In genomic region chr17:67217446-67217845, GRCh38 we compare ENCODE assay signal across 1 cellular context.
A peak's percentile ranks its signal among the peaks of the same experiment; 100 is the strongest.
TF ChIP-seq lines count a peak whose summit lies in the region.

No MANE protein-coding gene starts in this region.

TF ChIP-seq in K562, 482 proteins besides CTCF, POLR2A, EP300 and RAD21 (continued from another document and continues in another):
- TF ChIP-seq CHD4 (IDR thresholded peaks at IDR 0.05; ENCODE audit: insufficient read depth, insufficient replicate concordance, low read depth, low read length, poor library complexity, severe bottlenecking) (no peak), SAFB (IDR thresholded peaks at IDR 0.05; ENCODE audit: borderline replicate concordance, low read depth, low read length) (no peak), HCFC1 (IDR thresholded peaks at IDR 0.05; ENCODE audit: low read depth, low read length) (no peak), SIX5 (IDR thresholded peaks at IDR 0.05; ENCODE audit: borderline replicate concordance in 1 of 2, insufficient read depth in 1 of 2, low read depth in 1 of 2, low read length in 2 of 2) (no peak), MED1 (CRISPR knock-in tag; IDR thresholded peaks at IDR 0.05; ENCODE audit: borderline replicate concordance) (no peak), ZFX (CRISPR knock-in tag; IDR thresholded peaks at IDR 0.05) (no peak), CREM (IDR thresholded peaks at IDR 0.05; ENCODE audit: low read depth) (no peak), PURB (CRISPR knock-in tag; IDR thresholded peaks at IDR 0.05; ENCODE audit: low read depth) (no peak), ZNF407 (IDR thresholded peaks at IDR 0.05; ENCODE audit: low read depth) (no peak), PTRF (tag; IDR thresholded peaks at IDR 0.05) (no peak), DIDO1 (tag; IDR thresholded peaks at IDR 0.05; ENCODE audit: low read depth) (no peak), SRSF1 (IDR thresholded peaks at IDR 0.05; ENCODE audit: low read depth, low read length) (no peak), PPARD (CRISPR knock-in tag; IDR thresholded peaks at IDR 0.05) (no peak), FOXA1 (IDR thresholded peaks at IDR 0.05; ENCODE audit: borderline replicate concordance) (no peak), ZNF707 (CRISPR knock-in tag; conservative IDR thresholded peaks at IDR 0.05) (no peak), MNT (conservative IDR thresholded peaks at IDR 0.05) (peak; percentile 39 to 73; a peak in 2 of 4 replicates), POLR2AphosphoS2 (IDR thresholded peaks at IDR 0.05; ENCODE audit: low read length) (no peak), ZKSCAN8 (CRISPR knock-in tag; IDR thresholded peaks at IDR 0.05) (no peak), ATF6 (CRISPR knock-in tag; IDR thresholded peaks at IDR 0.05) (no peak), ZNF146 (CRISPR knock-in tag; IDR thresholded peaks at IDR 0.05; ENCODE audit: unreplicated experiment) (no peak), TAL1 (IDR thresholded peaks at IDR 0.05) (peak; percentile 71), ZNF717 (CRISPR knock-in tag; IDR thresholded peaks at IDR 0.05) (no peak), PML (IDR thresholded peaks at IDR 0.05; ENCODE audit: low read length) (0 out of 2 replicates have a peak, but pooled peaks have one; percentile 27), STAT5A (IDR thresholded peaks at IDR 0.05; ENCODE audit: borderline replicate concordance, low read length) (peak; percentile 35; the same call in 1 of the 2 replicates), ERF (CRISPR knock-in tag; IDR thresholded peaks at IDR 0.05) (no peak), RNF2 (IDR thresholded peaks at IDR 0.05) (no peak), ZNF311 (CRISPR knock-in tag; IDR thresholded peaks at IDR 0.05) (no peak), MEF2D (tag; conservative IDR thresholded peaks at IDR 0.05; ENCODE audit: low read depth) (no peak), THAP7 (CRISPR knock-in tag; IDR thresholded peaks at IDR 0.05) (no peak), ZNF561 (CRISPR knock-in tag; conservative IDR thresholded peaks at IDR 0.05) (no peak), HDAC8 (tag; IDR thresholded peaks at IDR 0.05) (no peak), CCAR2 (IDR thresholded peaks at IDR 0.05; ENCODE audit: low read depth, low read length) (no peak), ZNF431 (CRISPR knock-in tag; IDR thresholded peaks at IDR 0.05) (peak; percentile 64; the same call in 1 of the 2 replicates), HOXB6 (CRISPR knock-in tag; IDR thresholded peaks at IDR 0.05; ENCODE audit: borderline replicate concordance) (no peak), ZNF121 (CRISPR knock-in tag; conservative IDR thresholded peaks at IDR 0.05) (no peak), TRIM25 (IDR thresholded peaks at IDR 0.05; ENCODE audit: borderline replicate concordance) (no peak), CTBP1 (IDR thresholded peaks at IDR 0.05; ENCODE audit: borderline replicate concordance) (no peak), NUFIP1 (IDR thresholded peaks at IDR 0.05; ENCODE audit: partially characterized antibody) (no peak), SUPT5H (IDR thresholded peaks at IDR 0.05) (no peak)
- TF ChIP-seq, protein P1, sequence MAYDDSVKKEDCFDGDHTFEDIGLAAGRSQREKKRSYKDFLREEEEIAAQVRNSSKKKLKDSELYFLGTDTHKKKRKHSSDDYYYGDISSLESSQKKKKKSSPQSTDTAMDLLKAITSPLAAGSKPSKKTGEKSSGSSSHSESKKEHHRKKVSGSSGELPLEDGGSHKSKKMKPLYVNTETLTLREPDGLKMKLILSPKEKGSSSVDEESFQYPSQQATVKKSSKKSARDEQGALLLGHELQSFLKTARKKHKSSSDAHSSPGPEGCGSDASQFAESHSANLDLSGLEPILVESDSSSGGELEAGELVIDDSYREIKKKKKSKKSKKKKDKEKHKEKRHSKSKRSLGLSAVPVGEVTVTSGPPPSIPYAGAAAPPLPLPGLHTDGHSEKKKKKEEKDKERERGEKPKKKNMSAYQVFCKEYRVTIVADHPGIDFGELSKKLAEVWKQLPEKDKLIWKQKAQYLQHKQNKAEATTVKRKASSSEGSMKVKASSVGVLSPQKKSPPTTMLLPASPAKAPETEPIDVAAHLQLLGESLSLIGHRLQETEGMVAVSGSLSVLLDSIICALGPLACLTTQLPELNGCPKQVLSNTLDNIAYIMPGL (CRISPR knock-in tag; IDR thresholded peaks at IDR 0.05): no peak
- TF ChIP-seq, protein P2, sequence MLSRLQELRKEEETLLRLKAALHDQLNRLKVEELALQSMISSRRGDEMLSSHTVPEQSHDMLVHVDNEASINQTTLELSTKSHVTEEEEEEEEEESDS (CRISPR knock-in tag; IDR thresholded peaks at IDR 0.05): no peak
- TF ChIP-seq, protein P3, sequence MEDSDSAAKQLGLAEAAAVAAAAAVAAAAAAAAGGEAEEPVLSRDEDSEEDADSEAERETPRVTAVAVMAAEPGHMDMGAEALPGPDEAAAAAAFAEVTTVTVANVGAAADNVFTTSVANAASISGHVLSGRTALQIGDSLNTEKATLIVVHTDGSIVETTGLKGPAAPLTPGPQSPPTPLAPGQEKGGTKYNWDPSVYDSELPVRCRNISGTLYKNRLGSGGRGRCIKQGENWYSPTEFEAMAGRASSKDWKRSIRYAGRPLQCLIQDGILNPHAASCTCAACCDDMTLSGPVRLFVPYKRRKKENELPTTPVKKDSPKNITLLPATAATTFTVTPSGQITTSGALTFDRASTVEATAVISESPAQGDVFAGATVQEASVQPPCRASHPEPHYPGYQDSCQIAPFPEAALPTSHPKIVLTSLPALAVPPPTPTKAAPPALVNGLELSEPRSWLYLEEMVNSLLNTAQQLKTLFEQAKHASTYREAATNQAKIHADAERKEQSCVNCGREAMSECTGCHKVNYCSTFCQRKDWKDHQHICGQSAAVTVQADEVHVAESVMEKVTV (CRISPR knock-in tag; IDR thresholded peaks at IDR 0.05): no peak
- TF ChIP-seq, protein P4, sequence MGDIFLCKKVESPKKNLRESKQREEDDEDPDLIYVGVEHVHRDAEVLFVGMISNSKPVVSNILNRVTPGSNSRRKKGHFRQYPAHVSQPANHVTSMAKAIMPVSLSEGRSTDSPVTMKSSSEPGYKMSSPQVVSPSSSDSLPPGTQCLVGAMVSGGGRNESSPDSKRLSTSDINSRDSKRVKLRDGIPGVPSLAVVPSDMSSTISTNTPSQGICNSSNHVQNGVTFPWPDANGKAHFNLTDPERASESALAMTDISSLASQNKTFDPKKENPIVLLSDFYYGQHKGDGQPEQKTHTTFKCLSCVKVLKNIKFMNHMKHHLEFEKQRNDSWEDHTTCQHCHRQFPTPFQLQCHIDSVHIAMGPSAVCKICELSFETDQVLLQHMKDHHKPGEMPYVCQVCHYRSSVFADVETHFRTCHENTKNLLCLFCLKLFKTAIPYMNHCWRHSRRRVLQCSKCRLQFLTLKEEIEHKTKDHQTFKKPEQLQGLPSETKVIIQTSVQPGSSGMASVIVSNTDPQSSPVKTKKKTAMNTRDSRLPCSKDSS (IDR thresholded peaks at IDR 0.05; ENCODE audit: low read depth, partially characterized antibody): no peak
- TF ChIP-seq, protein P5, sequence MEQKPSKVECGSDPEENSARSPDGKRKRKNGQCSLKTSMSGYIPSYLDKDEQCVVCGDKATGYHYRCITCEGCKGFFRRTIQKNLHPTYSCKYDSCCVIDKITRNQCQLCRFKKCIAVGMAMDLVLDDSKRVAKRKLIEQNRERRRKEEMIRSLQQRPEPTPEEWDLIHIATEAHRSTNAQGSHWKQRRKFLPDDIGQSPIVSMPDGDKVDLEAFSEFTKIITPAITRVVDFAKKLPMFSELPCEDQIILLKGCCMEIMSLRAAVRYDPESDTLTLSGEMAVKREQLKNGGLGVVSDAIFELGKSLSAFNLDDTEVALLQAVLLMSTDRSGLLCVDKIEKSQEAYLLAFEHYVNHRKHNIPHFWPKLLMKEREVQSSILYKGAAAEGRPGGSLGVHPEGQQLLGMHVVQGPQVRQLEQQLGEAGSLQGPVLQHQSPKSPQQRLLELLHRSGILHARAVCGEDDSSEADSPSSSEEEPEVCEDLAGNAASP (IDR thresholded peaks at IDR 0.05): no peak
